Comparison of ENCODE assay signal across 1 cellular context in genomic region chr1:169914534-169914933, GRCh38.
TF ChIP-seq lines count a peak whose summit lies in the region.

No MANE protein-coding gene starts in this region.

TF ChIP-seq in SK-N-SH, 30 proteins besides CTCF, POLR2A, EP300 and RAD21 (continued from another document):
- TF ChIP-seq MXI1 (IDR thresholded peaks at IDR 0.05; ENCODE audit: low read depth, low read length) (no peak), RFX5 (IDR thresholded peaks at IDR 0.05; ENCODE audit: low read length) (no peak), ELF1 (IDR thresholded peaks at IDR 0.05) (no peak; the same call in 1 of the 2 replicates), TAF1 (IDR thresholded peaks at IDR 0.05; ENCODE audit: borderline replicate concordance, low read depth, low read length) (no peak), IRF3 (IDR thresholded peaks at IDR 0.05; ENCODE audit: low read depth, low read length) (no peak), USF1 (IDR thresholded peaks at IDR 0.05; ENCODE audit: borderline replicate concordance, low read depth) (no peak), FOXJ3 (CRISPR knock-in tag; IDR thresholded peaks at IDR 0.05) (no peak), ZBTB33 (IDR thresholded peaks at IDR 0.05; ENCODE audit: borderline replicate concordance, low read depth) (no peak), RCOR1 (IDR thresholded peaks at IDR 0.05; ENCODE audit: low read length) (no peak), MAX (IDR thresholded peaks at IDR 0.05; ENCODE audit: low read depth) (peak; percentile 53; the same call in 1 of the 2 replicates), USF2 (IDR thresholded peaks at IDR 0.05; ENCODE audit: borderline replicate concordance, low read depth, low read length) (no peak), FOSL2 (IDR thresholded peaks at IDR 0.05; ENCODE audit: borderline replicate concordance, low read depth) (peak; percentile 71)
